Comparison of ENCODE assay signal across 8 cellular contexts in the genomic region with DNA sequence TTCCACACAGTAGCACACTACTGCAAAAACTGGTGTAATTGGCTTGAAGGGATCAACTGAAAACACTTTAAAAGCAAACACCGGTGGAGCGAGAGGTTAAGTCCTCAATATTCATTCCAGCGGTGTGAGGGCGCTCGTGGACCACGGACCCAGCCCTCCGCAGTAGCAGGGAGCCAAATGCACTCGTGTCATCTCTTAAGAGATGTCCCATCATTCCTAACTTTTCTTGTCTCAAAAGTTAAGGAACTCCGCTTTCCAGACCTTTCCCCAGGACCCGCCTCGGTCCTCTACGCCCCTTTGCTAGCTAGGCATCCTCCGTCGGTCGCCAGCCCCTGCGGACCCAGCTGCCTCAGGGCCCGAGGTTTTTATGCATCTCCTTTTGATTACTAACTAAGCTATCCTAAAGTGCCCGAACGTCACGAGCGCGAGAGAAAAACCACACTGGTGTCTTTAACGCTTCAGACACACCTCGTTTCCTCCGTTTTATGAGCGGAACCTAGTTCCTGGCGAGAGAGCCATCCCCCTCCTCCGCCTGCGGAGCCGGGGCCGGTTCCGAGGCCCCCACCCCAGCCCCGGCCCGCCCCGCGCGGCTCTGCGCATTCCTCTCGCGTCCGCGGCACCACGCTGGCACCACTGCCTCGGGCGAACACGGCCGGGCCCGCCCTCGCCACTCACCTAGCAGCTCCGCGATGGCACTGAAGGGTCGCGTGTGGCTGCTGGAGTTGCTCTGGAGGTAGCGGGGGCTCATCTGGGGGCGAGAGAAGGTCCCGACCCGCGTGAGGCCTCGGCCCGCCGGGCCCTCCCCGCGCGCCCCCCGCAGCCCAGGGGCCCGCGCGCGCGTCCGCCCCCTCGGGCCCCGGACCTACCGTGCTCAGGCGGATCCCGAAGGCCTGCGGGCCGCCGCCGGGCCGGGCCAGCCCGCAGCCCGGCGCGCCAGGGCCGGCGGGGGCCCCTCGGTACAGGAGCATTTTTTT. TPM values are rescaled to one million over a fixed set of nuclear protein-coding genes. Genes with fewer than 3 reads are reported as not detected.
DNase-seq lines count a peak whose midpoint lies in the region; ATAC-seq, FAIRE-seq and TF ChIP-seq lines count a peak whose summit lies in the region.

No MANE protein-coding gene starts in this region.

- H3K9me3 Mint-ChIP-seq in astrocyte (ENCODE audit: unreplicated experiment): no peaks in the 10 kb centered on the region

- H3K4me1 ChIP-seq in astrocyte (ENCODE audit: insufficient read depth, low read length): peaks cover 4% of the 10 kb centered on the region

- H3K4me3 ChIP-seq in astrocyte (ENCODE audit: insufficient read depth, low read depth, low read length): peak overlapping the region; percentile 76

- no peaks in the 10 kb centered on the region for H3K36me3 ChIP-seq in astrocyte (ENCODE audit: insufficient read depth, low read length)

- peak overlapping the region; percentile 89 for H3K4me2 ChIP-seq in astrocyte (ENCODE audit: low read length)

- peak; percentile 99 for FAIRE-seq in astrocyte (lab: Jason Lieb, UNC)

- H3K27me3 ChIP-seq in astrocyte (ENCODE audit: insufficient read depth, low read length): no peaks in the 10 kb centered on the region

- peak; percentile 29 for TF ChIP-seq CTCF in astrocyte (IDR thresholded peaks at IDR 0.05; ENCODE audit: insufficient read depth, low read depth, low read length)

- peak overlapping the region; percentile 68 for H3K27ac Mint-ChIP-seq in astrocyte (ENCODE audit: unreplicated experiment)

- H3K27ac ChIP-seq in astrocyte (ENCODE audit: low read depth, low read length): peak overlapping the region; percentile 5

- H3K27me3 Mint-ChIP-seq in astrocyte (ENCODE audit: low read depth, unreplicated experiment): no peaks in the 10 kb centered on the region

- ATAC-seq in GM21576 (IDR thresholded peaks at IDR 0.05; ENCODE audit: unreplicated experiment): peak; percentile 59

- peak overlapping the region; percentile 73 for H2AFZ ChIP-seq in astrocyte (ENCODE audit: low read depth, low read length)

- DNase-seq in DMS 273 (lab: John Stamatoyannopoulos, UW; ENCODE audit: unreplicated experiment) (peak; percentile 78), LHCN-M2 (ENCODE audit: low read depth) (peak; percentile 61), SKM-1 treated with dmso at 0.1 percent for 144 hours (lab: John Stamatoyannopoulos, UW; ENCODE audit: unreplicated experiment) (peak; percentile 24), astrocyte (ENCODE audit: low read depth) (peak; percentile 38), hepatic stellate cell (ENCODE audit: low spot score) (peak; percentile 19), renal cortical epithelial cell (ENCODE audit: low read depth) (peak; percentile 40), DMS153 (lab: John Stamatoyannopoulos, UW) (no peak)

- peaks cover 31% of the 10 kb centered on the region for H4K20me1 ChIP-seq in astrocyte (ENCODE audit: insufficient read depth, low read length)

- no peaks in the 10 kb centered on the region for H3K36me3 Mint-ChIP-seq in astrocyte (ENCODE audit: low read depth, unreplicated experiment)

- no peaks in the 10 kb centered on the region for H3K9me3 ChIP-seq in astrocyte (ENCODE audit: insufficient read depth, low read depth, low read length)

- H3K79me2 ChIP-seq in astrocyte (ENCODE audit: insufficient read depth, low read length): peaks cover 30% of the 10 kb centered on the region

- H3K9ac ChIP-seq in astrocyte (ENCODE audit: low read length): peak overlapping the region; percentile 80

- H3K4me1 Mint-ChIP-seq in astrocyte (ENCODE audit: low read depth, unreplicated experiment): peaks cover 6% of the 10 kb centered on the region

- peak overlapping the region; percentile 92 for H3K4me3 Mint-ChIP-seq in astrocyte (ENCODE audit: unreplicated experiment)

RNA-seq across cellular contexts. Expression of a gene that starts 0.7 kb away (rescaled TPM):
- 25.5 and 31.6 TPM in 2 replicates for total RNA-seq in LHCN-M2 (2014; rRNA removed)
- 14.0 TPM for polyA plus RNA-seq in LHCN-M2 (2012)
- total RNA-seq in astrocyte: 26.0 and 29.1 TPM in 2 replicates
- 41.4 and 41.5 TPM in 2 replicates for total RNA-seq in renal cortical epithelial cell
